1 cellular context compared by ENCODE assay signal in the genomic region with DNA sequence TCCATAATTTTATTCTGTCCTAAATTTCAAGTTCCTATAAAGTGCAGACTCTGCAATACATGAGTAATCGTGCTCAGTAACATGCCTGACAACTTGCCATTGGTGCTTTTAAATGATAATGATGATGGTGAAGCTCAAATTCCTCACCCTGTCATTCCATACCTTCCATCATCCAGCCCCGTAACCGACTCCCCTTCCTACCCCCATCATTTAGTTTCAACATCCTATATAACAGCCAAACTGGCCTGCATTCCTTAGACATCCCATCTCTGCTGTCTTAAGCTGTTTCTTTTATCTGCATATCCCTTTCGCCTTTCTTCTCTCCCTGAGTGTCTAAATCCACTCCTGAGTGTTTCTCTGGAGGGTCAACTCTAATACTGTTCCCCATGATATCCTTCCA.
A peak's percentile ranks its signal among the peaks of the same experiment; 100 is the strongest.
TF ChIP-seq lines count a peak whose summit lies in the region.

No MANE protein-coding gene starts in this region.

TF ChIP-seq in K562, 482 proteins besides CTCF, POLR2A, EP300 and RAD21:
- TF ChIP-seq ZNF316 (IDR thresholded peaks at IDR 0.05) (0 out of 2 replicates have a peak, but pooled peaks have one; percentile 13), BDP1 (IDR thresholded peaks at IDR 0.05; ENCODE audit: insufficient read depth, insufficient read length) (no peak)
TF ChIP-seq in K562: peak in this region for 1.
